In the genomic region with DNA sequence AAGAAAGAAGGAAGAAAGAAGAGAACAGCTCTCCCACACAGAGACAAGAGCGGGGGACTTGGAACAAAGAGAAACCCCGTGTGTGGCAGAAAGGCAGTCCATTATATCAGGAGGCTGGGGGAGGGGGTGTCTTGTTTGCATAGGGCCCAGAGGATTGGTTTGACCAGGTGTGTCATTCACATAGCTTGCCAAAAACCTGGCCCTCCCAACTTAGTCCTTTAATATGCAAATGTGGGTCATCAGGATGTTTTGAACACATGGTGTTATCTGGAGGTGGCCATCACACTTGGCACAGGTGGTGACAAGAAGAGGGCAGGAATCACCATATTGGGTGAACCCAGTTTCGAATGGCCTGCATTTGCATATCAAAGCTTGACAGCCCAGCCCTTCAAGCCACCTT, we compare ENCODE assay signal across 1 cellular context.
TF ChIP-seq lines count a peak whose summit lies in the region.

No MANE protein-coding gene starts in this region.

TF ChIP-seq in GM23338, 12 proteins besides CTCF, POLR2A, EP300 and RAD21 (continued from another document):
- TF ChIP-seq, protein P1, sequence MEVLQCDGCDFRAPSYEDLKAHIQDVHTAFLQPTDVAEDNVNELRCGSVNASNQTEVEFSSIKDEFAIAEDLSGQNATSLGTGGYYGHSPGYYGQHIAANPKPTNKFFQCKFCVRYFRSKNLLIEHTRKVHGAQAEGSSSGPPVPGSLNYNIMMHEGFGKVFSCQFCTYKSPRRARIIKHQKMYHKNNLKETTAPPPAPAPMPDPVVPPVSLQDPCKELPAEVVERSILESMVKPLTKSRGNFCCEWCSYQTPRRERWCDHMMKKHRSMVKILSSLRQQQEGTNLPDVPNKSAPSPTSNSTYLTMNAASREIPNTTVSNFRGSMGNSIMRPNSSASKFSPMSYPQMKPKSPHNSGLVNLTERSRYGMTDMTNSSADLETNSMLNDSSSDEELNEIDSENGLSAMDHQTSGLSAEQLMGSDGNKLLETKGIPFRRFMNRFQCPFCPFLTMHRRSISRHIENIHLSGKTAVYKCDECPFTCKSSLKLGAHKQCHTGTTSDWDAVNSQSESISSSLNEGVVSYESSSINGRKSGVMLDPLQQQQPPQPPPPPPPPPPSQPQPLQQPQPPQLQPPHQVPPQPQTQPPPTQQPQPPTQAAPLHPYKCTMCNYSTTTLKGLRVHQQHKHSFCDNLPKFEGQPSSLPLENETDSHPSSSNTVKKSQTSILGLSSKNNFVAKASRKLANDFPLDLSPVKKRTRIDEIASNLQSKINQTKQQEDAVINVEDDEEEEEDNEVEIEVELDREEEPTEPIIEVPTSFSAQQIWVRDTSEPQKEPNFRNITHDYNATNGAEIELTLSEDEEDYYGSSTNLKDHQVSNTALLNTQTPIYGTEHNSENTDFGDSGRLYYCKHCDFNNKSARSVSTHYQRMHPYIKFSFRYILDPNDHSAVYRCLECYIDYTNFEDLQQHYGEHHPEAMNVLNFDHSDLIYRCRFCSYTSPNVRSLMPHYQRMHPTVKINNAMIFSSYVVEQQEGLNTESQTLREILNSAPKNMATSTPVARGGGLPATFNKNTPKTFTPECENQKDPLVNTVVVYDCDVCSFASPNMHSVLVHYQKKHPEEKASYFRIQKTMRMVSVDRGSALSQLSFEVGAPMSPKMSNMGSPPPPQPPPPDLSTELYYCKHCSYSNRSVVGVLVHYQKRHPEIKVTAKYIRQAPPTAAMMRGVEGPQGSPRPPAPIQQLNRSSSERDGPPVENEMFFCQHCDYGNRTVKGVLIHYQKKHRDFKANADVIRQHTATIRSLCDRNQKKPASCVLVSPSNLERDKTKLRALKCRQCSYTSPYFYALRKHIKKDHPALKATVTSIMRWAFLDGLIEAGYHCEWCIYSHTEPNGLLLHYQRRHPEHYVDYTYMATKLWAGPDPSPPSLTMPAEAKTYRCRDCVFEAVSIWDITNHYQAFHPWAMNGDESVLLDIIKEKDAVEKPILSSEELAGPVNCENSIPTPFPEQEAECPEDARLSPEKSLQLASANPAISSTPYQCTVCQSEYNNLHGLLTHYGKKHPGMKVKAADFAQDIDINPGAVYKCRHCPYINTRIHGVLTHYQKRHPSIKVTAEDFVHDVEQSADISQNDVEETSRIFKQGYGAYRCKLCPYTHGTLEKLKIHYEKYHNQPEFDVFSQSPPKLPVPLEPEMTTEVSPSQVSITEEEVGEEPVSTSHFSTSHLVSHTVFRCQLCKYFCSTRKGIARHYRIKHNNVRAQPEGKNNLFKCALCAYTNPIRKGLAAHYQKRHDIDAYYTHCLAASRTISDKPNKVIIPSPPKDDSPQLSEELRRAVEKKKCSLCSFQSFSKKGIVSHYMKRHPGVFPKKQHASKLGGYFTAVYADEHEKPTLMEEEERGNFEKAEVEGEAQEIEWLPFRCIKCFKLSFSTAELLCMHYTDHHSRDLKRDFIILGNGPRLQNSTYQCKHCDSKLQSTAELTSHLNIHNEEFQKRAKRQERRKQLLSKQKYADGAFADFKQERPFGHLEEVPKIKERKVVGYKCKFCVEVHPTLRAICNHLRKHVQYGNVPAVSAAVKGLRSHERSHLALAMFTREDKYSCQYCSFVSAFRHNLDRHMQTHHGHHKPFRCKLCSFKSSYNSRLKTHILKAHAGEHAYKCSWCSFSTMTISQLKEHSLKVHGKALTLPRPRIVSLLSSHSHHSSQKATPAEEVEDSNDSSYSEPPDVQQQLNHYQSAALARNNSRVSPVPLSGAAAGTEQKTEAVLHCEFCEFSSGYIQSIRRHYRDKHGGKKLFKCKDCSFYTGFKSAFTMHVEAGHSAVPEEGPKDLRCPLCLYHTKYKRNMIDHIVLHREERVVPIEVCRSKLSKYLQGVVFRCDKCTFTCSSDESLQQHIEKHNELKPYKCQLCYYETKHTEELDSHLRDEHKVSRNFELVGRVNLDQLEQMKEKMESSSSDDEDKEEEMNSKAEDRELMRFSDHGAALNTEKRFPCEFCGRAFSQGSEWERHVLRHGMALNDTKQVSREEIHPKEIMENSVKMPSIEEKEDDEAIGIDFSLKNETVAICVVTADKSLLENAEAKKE (CRISPR knock-in tag; IDR thresholded peaks at IDR 0.05) = no peak
- no peak for TF ChIP-seq EZH2phosphoT487 (IDR thresholded peaks at IDR 0.05; ENCODE audit: unreplicated experiment)
TF ChIP-seq in GM23338: peak in this region for 2.
